Comparison of ENCODE assay signal across 29 cellular contexts in the genomic region with DNA sequence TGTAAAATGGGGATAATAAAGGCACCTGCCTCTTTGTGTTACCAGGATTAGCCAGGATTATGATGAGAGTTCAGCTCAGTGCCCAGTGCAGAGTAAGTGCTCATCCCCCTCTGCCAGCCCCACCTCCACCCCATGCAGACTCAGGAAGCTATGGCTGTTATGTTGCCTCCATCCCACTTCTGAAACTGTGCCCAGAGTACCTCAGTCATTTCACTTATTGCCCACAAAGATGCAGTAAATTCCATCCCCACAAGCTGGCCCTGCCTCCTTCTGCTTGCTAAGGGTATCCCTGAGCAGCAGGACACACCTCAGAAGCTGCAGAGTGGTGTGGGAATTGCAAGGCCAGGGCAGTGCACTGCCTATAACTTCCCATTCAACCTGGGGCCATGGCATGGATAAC.
"Had no signal": no experiment of that assay in that cellular context is flagged by ENCODE, and none has a peak within 500 bp of the region (broad histone marks: within the 10 kb centered on the region; RNA-seq: fewer than 3 reads in every experiment).

No MANE protein-coding gene starts in this region.

- H3K79me2 ChIP-seq: parathyroid adenoma had no signal

- FAIRE-seq: colon, keratinocyte, urothelium cell line had no signal

- H3K27ac ChIP-seq: epithelial cell of prostate, gastroesophageal sphincter, lower lobe of right lung, neural progenitor cell, parathyroid adenoma, prostate gland, sigmoid colon, skin epidermis, thoracic aorta, tibial nerve, upper lobe of left lung had no signal

- H3K27me3 ChIP-seq: neural progenitor cell, sigmoid colon, tibial nerve, upper lobe of left lung had no signal

- ATAC-seq: esophagus mucosa; gastroesophageal sphincter; left ventricle myocardium superior; lower lobe of right lung; natural killer cell; right cardiac atrium; stimulated activated memory B cell treated with anti-CD40 and anti-IgM and Interleukin-4, amounts not matched to agents 10 μg/mL and 1 μg/mL and 100 μg/mL, for 72 hours; stimulated activated naive CD8-positive, alpha-beta T cell treated with anti-CD3 and anti-CD28 coated beads, Interleukin-15, Interleukin-2, amounts not matched to agents 100 U/mL and 50 U/mL, for 24 hours had no signal

- H3K4me3 ChIP-seq: gastroesophageal sphincter, lower lobe of right lung, neural progenitor cell, prostate gland, sigmoid colon, skin epidermis, spleen, thoracic aorta, tibial nerve, upper lobe of left lung had no signal

- DNase-seq: effector CD8-positive, alpha-beta T cell; endodermal cell; foreskin fibroblast; glutamatergic neuron; hypothalamus; immature natural killer cell; left ventricle myocardium superior; lower lobe of right lung; natural killer cell; right cardiac atrium; sigmoid colon; spleen; stimulated activated CD4-positive, alpha-beta T cell treated with anti-CD3 and anti-CD28 coated beads, Interleukin-4, amount 100 ng/mL, for 4 hours; stimulated activated naive CD8-positive, alpha-beta T cell treated with anti-CD3 and anti-CD28 coated beads, Interleukin-15, Interleukin-2, amounts not matched to agents 100 U/mL and 50 U/mL, for 24 hours; substantia nigra; upper lobe of left lung had no signal

- H3K4me1 ChIP-seq: gastroesophageal sphincter, lower lobe of right lung, prostate gland, spleen, upper lobe of left lung had no signal

- H3K27ac Mint-ChIP-seq: endodermal cell; immature natural killer cell; natural killer cell; neural progenitor cell; stimulated activated memory B cell treated with anti-CD40 and anti-IgM and Interleukin-4, amounts not matched to agents 10 μg/mL and 1 μg/mL and 100 μg/mL, for 72 hours had no signal

- H3K4me1 Mint-ChIP-seq: immature natural killer cell; natural killer cell; stimulated activated memory B cell treated with anti-CD40 and anti-IgM and Interleukin-4, amounts not matched to agents 10 μg/mL and 1 μg/mL and 100 μg/mL, for 72 hours had no signal

- H3K9me3 Mint-ChIP-seq: endodermal cell; immature natural killer cell; neural progenitor cell; stimulated activated memory B cell treated with anti-CD40 and anti-IgM and Interleukin-4, amounts not matched to agents 10 μg/mL and 1 μg/mL and 100 μg/mL, for 72 hours had no signal

- H3K4me2 ChIP-seq: neural progenitor cell had no signal

- H3K4me3 Mint-ChIP-seq: endodermal cell; immature natural killer cell; natural killer cell; neural progenitor cell; stimulated activated memory B cell treated with anti-CD40 and anti-IgM and Interleukin-4, amounts not matched to agents 10 μg/mL and 1 μg/mL and 100 μg/mL, for 72 hours had no signal

- H3K36me3 ChIP-seq: gastroesophageal sphincter, lower lobe of right lung, neural progenitor cell, prostate gland, sigmoid colon, spleen, thoracic aorta, tibial nerve, upper lobe of left lung had no signal

- H3K9ac ChIP-seq: neural progenitor cell, parathyroid adenoma had no signal

- H3K36me3 Mint-ChIP-seq: immature natural killer cell; natural killer cell; neural progenitor cell; stimulated activated memory B cell treated with anti-CD40 and anti-IgM and Interleukin-4, amounts not matched to agents 10 μg/mL and 1 μg/mL and 100 μg/mL, for 72 hours had no signal

- H3K9me3 ChIP-seq: gastroesophageal sphincter, lower lobe of right lung, prostate gland, sigmoid colon, spleen, thoracic aorta, tibial nerve, upper lobe of left lung had no signal

- H2AFZ ChIP-seq: neural progenitor cell, parathyroid adenoma had no signal
